8 cellular contexts compared by ENCODE assay signal in genomic region chr22:29306830-29307657, GRCh38. TPM values are rescaled to one million over a fixed set of nuclear protein-coding genes. Genes with fewer than 3 reads are reported as not detected.
DNase-seq lines count a peak whose midpoint lies in the region; ATAC-seq, FAIRE-seq and TF ChIP-seq lines count a peak whose summit lies in the region.

No MANE protein-coding gene starts in this region.

- H3K27ac ChIP-seq in angular gyrus (ENCODE audit: low read depth, low read length) (peak overlapping the region; percentile 49), pancreas (peak overlapping the region; percentile 34 to 65 (median 46))

- H3K9ac ChIP-seq in NT2/D1 (ENCODE audit: insufficient read length, low read depth): peak overlapping the region; percentile 77

- peaks cover 2 to 11% of the 10 kb centered on the region in 2 donors for H3K36me3 Mint-ChIP-seq in CD14-positive monocyte

- peaks cover 17% of the 10 kb centered on the region for H3K36me3 ChIP-seq in NT2/D1 (ENCODE audit: insufficient read depth, insufficient read length, low read length)
- no peaks in the 10 kb centered on the region for H3K36me3 ChIP-seq in pancreas

- FAIRE-seq in pancreas (lab: Jason Lieb, UNC): no peak

- H3K4me3 Mint-ChIP-seq in CD14-positive monocyte: peak overlapping the region; percentile 85 to 92

- peak overlapping the region; percentile 37 to 89 (median 81) for H3K27ac Mint-ChIP-seq in CD14-positive monocyte

- H3K27me3 ChIP-seq in NT2/D1 (ENCODE audit: insufficient read depth, insufficient read length): no peaks in the 10 kb centered on the region
- H3K27me3 ChIP-seq in pancreas: no peaks in the 10 kb centered on the region

- peaks cover 0 to 3% (median 0%) of the 10 kb centered on the region in 7 donors for H3K9me3 Mint-ChIP-seq in CD14-positive monocyte

- peaks cover 22 to 45% (median 32%) of the 10 kb centered on the region in 3 donors for H3K27me3 Mint-ChIP-seq in CD14-positive monocyte (ENCODE audit: low read depth in 3 of 3)

- H3K4me1 ChIP-seq in NT2/D1 (ENCODE audit: insufficient read depth, insufficient read length) (peaks cover 25% of the 10 kb centered on the region), pancreas (peaks cover 9 to 31% (median 20%) of the 10 kb centered on the region in 3 donors)

- TF ChIP-seq CTCF in CD14-positive monocyte (IDR thresholded peaks at IDR 0.05) (no peak), pancreas (IDR thresholded peaks at IDR 0.05) (no peak)

- intact Hi-C loops in CD14-positive monocyte (cut with micrococcal nuclease) (loop anchor here in 1 of 2 donors (5.0 kb wide), 1 partner anchor 35 kb away; no protein-coding TSS in a partner anchor), left ventricle myocardium superior (cut with micrococcal nuclease) (no loop called here), pancreas (cut with DNase I) (no loop called here)

- H3K4me3 ChIP-seq in NT2/D1 (ENCODE audit: insufficient read length, low read depth): peak overlapping the region; percentile 58
- peak overlapping the region; percentile 73 to 91 (median 89) for H3K4me3 ChIP-seq in pancreas

- no peaks in the 10 kb centered on the region for H3K9me3 ChIP-seq in NT2/D1 (ENCODE audit: insufficient read depth, low read length)
- no peaks in the 10 kb centered on the region for H3K9me3 ChIP-seq in pancreas

- H3K4me1 Mint-ChIP-seq in CD14-positive monocyte: peaks cover 59% of the 10 kb centered on the region

- ATAC-seq in left ventricle myocardium superior: peak; percentile 76
- ATAC-seq in pancreas: peak; percentile 71 to 79 (median 75)
- ATAC-seq in GM18909 (IDR thresholded peaks at IDR 0.05; ENCODE audit: poor library complexity, unreplicated experiment): no peak
- ATAC-seq in HG02642 (IDR thresholded peaks at IDR 0.05; ENCODE audit: poor library complexity, unreplicated experiment): no peak

- no peak for DNase-seq in CD14-positive monocyte (ENCODE audit: low spot score)
- DNase-seq in HCEC 1CT: peak; percentile 76
- DNase-seq in NT2/D1 (ENCODE audit: low read depth, low spot score): peak; percentile 49
- peak; percentile 94 for DNase-seq in left ventricle myocardium superior
- DNase-seq in pancreas: peak; percentile 76 to 91 (median 86)

- 4 to 6% methylated on average over 34 to 86 of the region's 86 CpGs for WGBS in pancreas, 2 donors

RNA-seq across cellular contexts. Expression of gene GAS2L1, which starts 0.6 kb away (rescaled TPM):
- polyA plus RNA-seq in CD14-positive monocyte (10 to 100 TPM; 14.9 to 15.7 TPM), pancreas (10 to 100 TPM; 11.7 to 13.6 TPM)
- total RNA-seq in left ventricle myocardium superior (23.2 TPM), pancreas (10 to 100 TPM in 1 of 6 donors, 1 to 10 TPM in 5; 5.2 to 10.7 (median 7.8) TPM)

RNA-seq across cellular contexts. Expression of gene RASL10A, which starts 8.5 kb away (rescaled TPM):
- polyA plus RNA-seq in CD14-positive monocyte: under 1 TPM; 0.35 to 0.50 TPM
- total RNA-seq in left ventricle myocardium superior: 1.2 TPM
- under 1 TPM; 0.24 to 0.61 (median 0.50) TPM for total RNA-seq in pancreas
- polyA plus RNA-seq in pancreas: 1 to 10 TPM; 3.7 to 4.4 TPM

RNA-seq across cellular contexts. Expression of gene EWSR1, which starts 39.0 kb away (rescaled TPM):
- polyA plus RNA-seq in CD14-positive monocyte: 100 to 1,000 TPM in 1 of 2 donors, 10 to 100 TPM in 1; 81.2 to 136 TPM
- total RNA-seq in left ventricle myocardium superior: 121 TPM
- 100 to 1,000 TPM in 3 of 6 donors, 10 to 100 TPM in 3; 49.2 to 104 (median 87.5) TPM for total RNA-seq in pancreas
- polyA plus RNA-seq in pancreas: 100 to 1,000 TPM; 136 to 257 TPM

RNA-seq across cellular contexts. Expression of gene RHBDD3, which starts 39.3 kb away (rescaled TPM):
- polyA plus RNA-seq in CD14-positive monocyte (1 to 10 TPM; 4.0 to 4.8 TPM), pancreas (10 to 100 TPM; 36.2 to 38.2 TPM)
- total RNA-seq in left ventricle myocardium superior (16.6 TPM), pancreas (10 to 100 TPM in 2 of 6 donors, 1 to 10 TPM in 4; 5.4 to 13.2 (median 9.0) TPM)

Comparison
In these comparisons a context has a peak if more than half of its experiments do, and no peak if none do; other contexts are left out.
1. ATAC-seq: peak in left ventricle myocardium superior (single experiment) and pancreas (4 of 4); none in GM18909 (single experiment) and HG02642 (single experiment).